26 cellular contexts compared by ENCODE assay signal in the genomic region with DNA sequence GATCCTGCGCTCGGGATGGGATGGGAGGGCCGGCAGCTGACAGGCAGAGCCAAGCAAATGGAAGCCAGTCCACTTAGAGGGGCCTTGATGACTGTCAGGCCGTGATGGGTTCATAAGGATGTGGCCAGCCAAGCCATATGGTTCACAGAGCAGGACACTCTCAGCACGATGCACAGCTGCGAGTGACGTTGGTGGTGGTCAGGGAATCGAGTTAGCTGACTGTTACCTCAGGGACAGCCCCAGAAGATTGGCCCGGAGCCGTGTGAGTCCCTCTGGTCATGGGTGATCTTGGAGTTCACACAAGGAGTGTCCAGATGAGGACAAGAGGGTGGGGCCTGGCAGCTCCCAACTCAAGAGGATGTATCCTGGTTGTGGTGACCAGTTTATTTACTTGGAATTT.
"Had no signal": no experiment of that assay in that cellular context is flagged by ENCODE, and none has a peak within 500 bp of the region (broad histone marks: within the 10 kb centered on the region; RNA-seq: fewer than 3 reads in every experiment).

No MANE protein-coding gene starts in this region.

- DNase-seq: activated B cell treated with CpG ODN at 0.5 μM for 24 hours; activated CD4-positive, alpha-beta T cell treated with anti-CD3 and anti-CD28 coated beads for 36 hours; activated CD4-positive, alpha-beta T cell treated with anti-CD3 and anti-CD28 coated beads, Interleukin-2, amount 50 U/mL, for 4 hours; activated CD8-positive, alpha-beta memory T cell treated with anti-CD3 and anti-CD28 coated beads for 24 hours; activated CD8-positive, alpha-beta memory T cell treated with anti-CD3 and anti-CD28 coated beads, Interleukin-2, amount 50 U/mL, for 4 hours; activated naive CD4-positive, alpha-beta T cell; activated T-cell treated with anti-CD3 and anti-CD28 coated beads, Interleukin-2, amount 50 U/mL, for 24 hours; adrenal gland; colonic mucosa; endodermal cell; hippocampal formation; mucosa of descending colon; naive thymus-derived CD4-positive, alpha-beta T cell; sigmoid colon; stimulated activated CD4-positive, alpha-beta T cell treated with anti-CD3 and anti-CD28 coated beads, Interleukin-2, amount 100 ng/mL, for 48 hours; stimulated activated CD8-positive, alpha-beta memory T cell treated with anti-CD3 and anti-CD28 coated beads, Interleukin-4, amount 100 ng/mL, for 48 hours; stimulated activated naive CD4-positive, alpha-beta T cell treated with Interleukin-2 at 50 U/mL for 16 hours; T1000 had no signal

- H3K9me3 ChIP-seq: adrenal gland, ascending aorta, colonic mucosa, mucosa of descending colon, sigmoid colon, thoracic aorta had no signal

- H3K27me3 ChIP-seq: adrenal gland, ascending aorta, colonic mucosa, sigmoid colon had no signal

- H3K9me3 Mint-ChIP-seq: activated B cell treated with CpG ODN at 0.5 μM for 24 hours; activated T-cell treated with anti-CD3 and anti-CD28 coated beads, Interleukin-2, amount 50 U/mL, for 24 hours; activated T-helper 2 cell treated with anti-CD3 and anti-CD28 coated beads, Interferon-gamma antibody, Interleukin-2, Interleukin-4, amounts not matched to agents 10 μg/mL and 5 μg/mL and 100 μg/mL, durations not matched to agents 14 hours and 24 hours and 36 hours; endodermal cell; memory B cell; T-helper 1 cell treated with Interleukin-12 subunit alpha and Interleukin-12 subunit beta and Interleukin-4 antibody, amounts not matched to agents 30 μg/mL and 1 μg/mL, for 36 hours had no signal

- H3K36me3 Mint-ChIP-seq: activated naive CD8-positive, alpha-beta T cell; memory B cell; naive thymus-derived CD4-positive, alpha-beta T cell; type B pancreatic cell had no signal

- H3K27ac ChIP-seq: adrenal gland, ascending aorta, colonic mucosa, thoracic aorta had no signal

- H3K4me1 Mint-ChIP-seq: activated B cell treated with CpG ODN at 0.5 μM for 24 hours; activated CD4-positive, alpha-beta T cell treated with anti-CD3 and anti-CD28 coated beads for 36 hours; endodermal cell; memory B cell; naive thymus-derived CD4-positive, alpha-beta T cell; neural crest cell had no signal

- H3K36me3 ChIP-seq: adrenal gland, colonic mucosa, thoracic aorta had no signal

- H3K27me3 Mint-ChIP-seq: type B pancreatic cell had no signal

- ATAC-seq: activated CD4-positive, alpha-beta T cell treated with anti-CD3 and anti-CD28 coated beads for 36 hours; naive thymus-derived CD4-positive, alpha-beta T cell had no signal

- H3K4me1 ChIP-seq: colonic mucosa had no signal

- H3K4me3 Mint-ChIP-seq: activated B cell treated with CpG ODN at 0.5 μM for 24 hours; activated CD4-positive, alpha-beta T cell treated with anti-CD3 and anti-CD28 coated beads for 36 hours; activated naive CD8-positive, alpha-beta T cell; activated T-cell treated with anti-CD3 and anti-CD28 coated beads, Interleukin-2, amount 50 U/mL, for 24 hours; endodermal cell; memory B cell; naive thymus-derived CD4-positive, alpha-beta T cell; neural crest cell; T-helper 1 cell treated with Interleukin-12 subunit alpha and Interleukin-12 subunit beta and Interleukin-4 antibody, amounts not matched to agents 30 μg/mL and 1 μg/mL, for 36 hours; type B pancreatic cell had no signal

- H3K27ac Mint-ChIP-seq: activated B cell treated with CpG ODN at 0.5 μM for 24 hours; activated CD4-positive, alpha-beta T cell treated with anti-CD3 and anti-CD28 coated beads for 36 hours; activated naive CD8-positive, alpha-beta T cell; activated T-cell treated with anti-CD3 and anti-CD28 coated beads, Interleukin-2, amount 50 U/mL, for 24 hours; activated T-helper 2 cell treated with anti-CD3 and anti-CD28 coated beads, Interferon-gamma antibody, Interleukin-2, Interleukin-4, amounts not matched to agents 10 μg/mL and 5 μg/mL and 100 μg/mL, durations not matched to agents 14 hours and 24 hours and 36 hours; endodermal cell; memory B cell; naive thymus-derived CD4-positive, alpha-beta T cell; T-helper 1 cell treated with Interleukin-12 subunit alpha and Interleukin-12 subunit beta and Interleukin-4 antibody, amounts not matched to agents 30 μg/mL and 1 μg/mL, for 36 hours; type B pancreatic cell had no signal

- H3K4me3 ChIP-seq: adrenal gland, ascending aorta, colonic mucosa, mucosa of descending colon, sigmoid colon, thoracic aorta had no signal
